Comparison of ENCODE assay signal across 11 cellular contexts in the genomic region with DNA sequence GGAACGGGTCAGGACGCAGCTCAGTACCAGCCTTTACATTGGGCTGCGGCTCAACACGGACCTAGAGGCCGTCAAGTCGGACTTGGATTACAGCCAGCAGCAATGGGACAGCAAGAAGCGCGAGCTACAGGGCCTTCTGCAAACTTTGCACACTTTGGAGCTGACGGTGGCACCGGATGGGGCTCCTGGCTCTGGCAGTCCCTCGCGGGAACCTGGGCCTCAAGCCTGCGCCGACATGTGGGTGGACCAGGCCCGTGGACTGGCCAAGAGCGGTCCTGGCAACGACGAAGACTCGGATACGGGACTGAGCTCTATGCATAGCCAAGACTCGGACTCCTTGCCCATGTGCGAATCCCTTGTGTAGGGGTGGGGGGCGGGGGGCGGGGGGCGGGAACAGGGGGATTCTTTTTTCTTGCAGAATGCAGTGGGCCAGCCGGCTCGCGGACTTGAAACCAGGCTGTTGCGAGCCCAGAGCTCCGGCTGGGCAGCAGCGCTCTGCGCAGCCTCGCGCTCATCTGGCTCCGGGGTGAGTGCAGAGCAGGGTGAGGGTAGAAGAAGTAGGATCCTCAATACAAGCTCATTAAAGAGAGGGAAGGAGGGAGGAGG. TPM values are rescaled to one million over a fixed set of nuclear protein-coding genes. Genes with fewer than 3 reads are reported as not detected.
DNase-seq lines count a peak whose midpoint lies in the region; ATAC-seq and TF ChIP-seq lines count a peak whose summit lies in the region.
"Had no signal": no experiment of that assay in that cellular context is flagged by ENCODE, and none has a peak within 500 bp of the region (broad histone marks: within the 10 kb centered on the region; RNA-seq: fewer than 3 reads in every experiment).

No MANE protein-coding gene starts in this region.

- no peak for TF ChIP-seq CTCF in GM13977 (IDR thresholded peaks at IDR 0.05; ENCODE audit: extremely low read depth, insufficient read depth, missing control alignments)
- no peak for TF ChIP-seq CTCF in colonic mucosa (IDR thresholded peaks at IDR 0.05)
- TF ChIP-seq CTCF in psoas muscle (IDR thresholded peaks at IDR 0.05) = no peak
- TF ChIP-seq CTCF in brain microvascular endothelial cell (IDR thresholded peaks at IDR 0.05; ENCODE audit: low read depth, low read length, missing control alignments) = no peak

- H3K36me3 ChIP-seq in colonic mucosa = no peaks in the 10 kb centered on the region
- H3K36me3 ChIP-seq in psoas muscle (ENCODE audit: insufficient read depth in 1 of 2, low read depth in 1 of 2) = no peaks in the 10 kb centered on the region
- H3K36me3 ChIP-seq in brain microvascular endothelial cell (replicated peaks) = no peaks in the 10 kb centered on the region

- ATAC-seq in psoas muscle (peak in 2 of 4 donors; percentile 22 to 44), GM18502 (IDR thresholded peaks at IDR 0.05; ENCODE audit: poor library complexity, unreplicated experiment) (no peak)
- ATAC-seq: activated CD8-positive, alpha-beta T cell treated with anti-CD3 and anti-CD28 coated beads for 36 hours; stimulated activated effector memory CD8-positive, alpha-beta T cell treated with anti-CD3 and anti-CD28 coated beads, Interleukin-12 subunit alpha, Interleukin-12 subunit beta, amount 100 ng/mL, for 72 hours had no signal

- H3K9me3 ChIP-seq in colonic mucosa (no peaks in the 10 kb centered on the region), psoas muscle (no peaks in the 10 kb centered on the region)

- DNase-seq in GM13977 (ENCODE audit: low spot score) (peak; percentile 26), colonic mucosa (peak; percentile 54), iPS-NIHi7 (ENCODE audit: extremely low spot score) (peak; percentile 29), psoas muscle (no peak), middle frontal gyrus (ENCODE audit: extremely low spot score, low spot score) (no peak), brain microvascular endothelial cell (no peak)
- DNase-seq in activated naive CD4-positive, alpha-beta T cell treated with anti-CD3 and anti-CD28 coated beads, Interleukin-2, amount 50 U/mL, for 16 hours = no peak
- DNase-seq: activated CD8-positive, alpha-beta T cell treated with anti-CD3 and anti-CD28 coated beads for 36 hours; NCI-H1694 treated with DMSO at 0.1 percent for 48 hours had no signal

- no peak overlapping the region for H3K9ac ChIP-seq in colonic mucosa (ENCODE audit: low read depth in 2 of 2, low read length in 2 of 2)

- 5 to 9% (median 8%) methylated on average over 33 to 35 of the region's 35 CpGs for WGBS in psoas muscle, 3 donors

- peaks cover 31% of the 10 kb centered on the region for H3K27me3 ChIP-seq in colonic mucosa
- peaks cover 3 to 70% (median 29%) of the 10 kb centered on the region in 3 donors for H3K27me3 ChIP-seq in psoas muscle (ENCODE audit: insufficient read depth in 3 of 3, low read length in 2 of 3)
- H3K27me3 ChIP-seq in brain microvascular endothelial cell (replicated peaks) = peaks cover 87% of the 10 kb centered on the region

- no peak overlapping the region for H3K27ac ChIP-seq in colonic mucosa
- H3K27ac ChIP-seq in psoas muscle = no peak overlapping the region
- H3K27ac ChIP-seq in brain microvascular endothelial cell = no peak overlapping the region

- H3K4me1 ChIP-seq in colonic mucosa = peaks cover 14% of the 10 kb centered on the region
- peaks cover 17% of the 10 kb centered on the region for H3K4me1 ChIP-seq in psoas muscle

- in situ Hi-C loops in GM13977 (cut with MboI; ENCODE audit: low pct_unique_long_range_greater_than_20kb, low sequenced_read_pairs, unreplicated experiment) (no loop called here), brain microvascular endothelial cell (cut with HindIII; ENCODE audit: low pct_ligation_motif_present, low sequenced_read_pairs) (no loop called here)

- intact Hi-C loops in colonic mucosa (cut with DNase I) = no loop called here
- intact Hi-C loops in psoas muscle (cut with DNase I) = no loop called here

- H3K4me3 ChIP-seq in colonic mucosa (peak overlapping the region; percentile 12), psoas muscle (peak overlapping the region; percentile 65), brain microvascular endothelial cell (ENCODE audit: low read depth, low read length) (no peak overlapping the region)

RNA-seq across cellular contexts. Expression of gene RASSF10, which starts 1.7 kb away (rescaled TPM):
- 1 to 10 TPM; 1.4 to 4.7 TPM for total RNA-seq in colonic mucosa
- under 1 TPM; 0.26 to 0.49 (median 0.37) TPM for total RNA-seq in psoas muscle
- polyA plus RNA-seq in psoas muscle = under 1 TPM; 0.03 to 0.17 (median 0.09) TPM
- total RNA-seq: activated CD8-positive, alpha-beta T cell treated with anti-CD3 and anti-CD28 coated beads for 36 hours had no signal

Comparison
In these comparisons a context has a peak if more than half of its experiments do, and no peak if none do; other contexts are left out.
1. DNase-seq: peak in GM13977 (single experiment), colonic mucosa (single experiment) and iPS-NIHi7 (single experiment); none in psoas muscle (0 of 2), middle frontal gyrus (single experiment), brain microvascular endothelial cell (single experiment) and activated naive CD4-positive, alpha-beta T cell treated with anti-CD3 and anti-CD28 coated beads, Interleukin-2, amount 50 U/mL, for 16 hours (single experiment).